Comparison of ENCODE assay signal across 19 cellular contexts in genomic region chr1:161335796-161336195, GRCh38. TPM values are rescaled to one million over a fixed set of nuclear protein-coding genes. Genes with fewer than 3 reads are reported as not detected.
DNase-seq lines count a peak whose midpoint lies in the region; ATAC-seq and TF ChIP-seq lines count a peak whose summit lies in the region.
"Had no signal": no experiment of that assay in that cellular context is flagged by ENCODE, and none has a peak within 500 bp of the region (broad histone marks: within the 10 kb centered on the region; RNA-seq: fewer than 3 reads in every experiment).

No MANE protein-coding gene starts in this region.

- no peaks in the 10 kb centered on the region for H3K27me3 Mint-ChIP-seq in osteocyte (ENCODE audit: unreplicated experiment)

- H3K9me3 Mint-ChIP-seq in osteocyte (ENCODE audit: unreplicated experiment) = no peaks in the 10 kb centered on the region

- DNase-seq in ACHN (peak; percentile 64), GM03348 (ENCODE audit: low spot score) (peak; percentile 52), astrocyte of the hippocampus (ENCODE audit: low read depth, low spot score) (peak; percentile 61), iris pigment epithelial cell (ENCODE audit: low read depth) (peak; percentile 30), osteocyte (ENCODE audit: extremely low spot score, unreplicated experiment) (no peak)
- DNase-seq: 8988T, GOT3, KBM-7, NCI-H1105 treated with DMSO at 0.1 percent for 48 hours, NCI-H1694, NCI-H2081 treated with DMSO at 0.1 percent for 48 hours, Right ventricle myocardium superior had no signal

- H3K4me3 Mint-ChIP-seq in osteocyte (ENCODE audit: unreplicated experiment) = no peak overlapping the region

- in situ Hi-C loops in ACHN (cut with HindIII; ENCODE audit: low pct_ligation_motif_present, low pct_unique_long_range_greater_than_20kb, low sequenced_read_pairs) = no loop called here

- no peak overlapping the region for H3K27ac Mint-ChIP-seq in osteocyte (ENCODE audit: unreplicated experiment)

- no peak for ATAC-seq in GM21381 (IDR thresholded peaks at IDR 0.05; ENCODE audit: unreplicated experiment)
- no peak for ATAC-seq in GM18519 (IDR thresholded peaks at IDR 0.05; ENCODE audit: low FRiP score, unreplicated experiment)
- ATAC-seq in GM21390 (IDR thresholded peaks at IDR 0.05; ENCODE audit: unreplicated experiment) = no peak
- ATAC-seq: HCT116 had no signal

- TF ChIP-seq CTCF in osteocyte (IDR thresholded peaks at IDR 0.05) = no peak

- peaks cover 44% of the 10 kb centered on the region for H3K36me3 Mint-ChIP-seq in osteocyte (ENCODE audit: unreplicated experiment)

- H3K4me1 Mint-ChIP-seq in osteocyte (ENCODE audit: unreplicated experiment) = no peaks in the 10 kb centered on the region

RNA-seq across cellular contexts. Expression of gene SDHC, which starts 21.6 kb away (rescaled TPM):
- 148 and 164 TPM in 2 replicates for total RNA-seq in osteocyte

RNA-seq across cellular contexts. Expression of gene MPZ, which starts 26.0 kb away (rescaled TPM):
- 0.44 and 0.81 TPM in 2 replicates for total RNA-seq in osteocyte
- total RNA-seq: G401 had no signal

RNA-seq across cellular contexts. Expression of gene CFAP126, which starts 31.9 kb away (rescaled TPM):
- total RNA-seq in osteocyte = not detected in 2 replicates
- total RNA-seq: G401, NCI-H460, OCI-LY7, Right ventricle myocardium superior had no signal
